In genomic region chr13:76991796-76992547, GRCh38 we compare ENCODE assay signal across 8 cellular contexts. TPM values are rescaled to one million over a fixed set of nuclear protein-coding genes. Genes with fewer than 3 reads are reported as not detected.
DNase-seq lines count a peak whose midpoint lies in the region; ATAC-seq and TF ChIP-seq lines count a peak whose summit lies in the region.

TSS of gene CLN5 (plus strand) at chr13:76992081. CDS start at chr13:76992099, 18 bp downstream.

- peak within 1 kb of the TSS; percentile 80 to 86 (median 85) for H3K27ac Mint-ChIP-seq in nephron

- no peaks in the 10 kb centered on the region for H3K27me3 Mint-ChIP-seq in nephron (ENCODE audit: low read depth)

- H3K4me3 Mint-ChIP-seq in nephron, result peak within 1 kb of the TSS; percentile 97 to 99 (median 99)

- H3K36me3 Mint-ChIP-seq in nephron (ENCODE audit: low read depth), result peaks cover 11% of the 10 kb centered on the region

- peaks cover 21% of the 10 kb centered on the region for H3K4me1 Mint-ChIP-seq in nephron

- DNase-seq in ELR (ENCODE audit: low read depth) (peak; percentile 95), H4 (ENCODE audit: low spot score) (peak; percentile 85), LNCaP clone FGC (ENCODE audit: low read depth) (peak; percentile 79), SHP77 treated with DMSO at 0.1 percent for 48 hours (lab: John Stamatoyannopoulos, UW) (peak; percentile 57), fibroblast of the aortic adventitia (ENCODE audit: low read depth) (peak; percentile 88)
- peak; percentile 98 for DNase-seq in activated effector memory CD4-positive, alpha-beta T cell treated with anti-CD3 and anti-CD28 coated beads, Interleukin-2, amount 50 U/mL, for 16 hours
- DNase-seq in stimulated activated naive CD8-positive, alpha-beta T cell treated with anti-CD3 and anti-CD28 coated beads, Interleukin-15, Interleukin-2, amounts not matched to agents 100 U/mL and 50 U/mL, for 24 hours, result peak; percentile 94

- peak within 1 kb of the TSS; percentile 68 for H3K4me3 ChIP-seq in LNCaP clone FGC (ENCODE audit: low read depth, low read length)
- peak within 1 kb of the TSS; percentile 88 for H3K4me3 ChIP-seq in fibroblast of the aortic adventitia (ENCODE audit: low read depth, low read length)

- H3K9me3 Mint-ChIP-seq in nephron, result no peaks in the 10 kb centered on the region

- TF ChIP-seq CTCF in LNCaP clone FGC (IDR thresholded peaks at IDR 0.05; ENCODE audit: control insufficient read depth, extremely low read depth, insufficient read depth), result no peak
- no peak for TF ChIP-seq CTCF in fibroblast of the aortic adventitia (IDR thresholded peaks at IDR 0.05; ENCODE audit: insufficient read depth, low read length)
- TF ChIP-seq CTCF in nephron (IDR thresholded peaks at IDR 0.05; ENCODE audit: unreplicated experiment in 3 of 3), result no peak

- ATAC-seq in stimulated activated naive CD8-positive, alpha-beta T cell treated with anti-CD3 and anti-CD28 coated beads, Interleukin-15, Interleukin-2, amounts not matched to agents 100 U/mL and 50 U/mL, for 24 hours, result peak; percentile 96

RNA-seq across cellular contexts. Expression of gene CLN5, which starts in this region (rescaled TPM):
- 21.3 and 27.4 TPM in 2 replicates for total RNA-seq in H4 (2014; rRNA removed; shearing (Covaris generic))
- total RNA-seq in fibroblast of the aortic adventitia (ENCODE audit: low replicate concordance), result 40.0 and 46.7 TPM in 2 replicates

Comparison
In these comparisons a context has a peak if more than half of its experiments do, and no peak if none do; other contexts are left out.
1. Peak in every context shown above with its lines: DNase-seq, ATAC-seq and H3K4me3 ChIP-seq.